In the genomic region with DNA sequence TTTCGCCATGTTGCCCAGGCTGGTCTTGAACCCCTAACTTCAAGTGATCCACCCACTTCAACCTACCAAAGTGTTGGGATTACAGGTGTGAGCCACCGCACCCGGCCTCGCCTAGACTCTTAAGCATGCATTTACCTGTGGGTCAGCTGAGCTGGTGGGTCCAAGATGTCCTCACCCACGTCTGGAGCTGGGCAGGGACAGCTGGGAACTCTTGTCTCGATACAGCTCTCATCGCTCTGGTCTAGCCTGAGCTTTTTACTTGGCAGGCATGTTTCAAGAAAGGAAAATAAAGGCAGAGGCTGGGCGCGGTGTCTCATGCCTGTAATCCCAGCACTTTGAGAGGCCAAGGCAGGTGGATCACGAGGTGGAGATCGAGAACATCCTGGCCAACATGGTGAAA, we compare ENCODE assay signal across 1 cellular context.
TF ChIP-seq lines count a peak whose summit lies in the region.

No MANE protein-coding gene starts in this region.

TF ChIP-seq in HepG2, 621 proteins besides CTCF, POLR2A, EP300 and RAD21 (continued from another document):
- TF ChIP-seq, protein P1, sequence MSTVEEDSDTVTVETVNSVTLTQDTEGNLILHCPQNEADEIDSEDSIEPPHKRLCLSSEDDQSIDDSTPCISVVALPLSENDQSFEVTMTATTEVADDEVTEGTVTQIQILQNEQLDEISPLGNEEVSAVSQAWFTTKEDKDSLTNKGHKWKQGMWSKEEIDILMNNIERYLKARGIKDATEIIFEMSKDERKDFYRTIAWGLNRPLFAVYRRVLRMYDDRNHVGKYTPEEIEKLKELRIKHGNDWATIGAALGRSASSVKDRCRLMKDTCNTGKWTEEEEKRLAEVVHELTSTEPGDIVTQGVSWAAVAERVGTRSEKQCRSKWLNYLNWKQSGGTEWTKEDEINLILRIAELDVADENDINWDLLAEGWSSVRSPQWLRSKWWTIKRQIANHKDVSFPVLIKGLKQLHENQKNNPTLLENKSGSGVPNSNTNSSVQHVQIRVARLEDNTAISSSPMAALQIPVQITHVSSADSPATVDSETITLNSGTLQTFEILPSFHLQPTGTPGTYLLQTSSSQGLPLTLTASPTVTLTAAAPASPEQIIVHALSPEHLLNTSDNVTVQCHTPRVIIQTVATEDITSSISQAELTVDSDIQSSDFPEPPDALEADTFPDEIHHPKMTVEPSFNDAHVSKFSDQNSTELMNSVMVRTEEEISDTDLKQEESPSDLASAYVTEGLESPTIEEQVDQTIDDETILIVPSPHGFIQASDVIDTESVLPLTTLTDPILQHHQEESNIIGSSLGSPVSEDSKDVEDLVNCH (CRISPR knock-in tag; IDR thresholded peaks at IDR 0.05) = no peak
- TF ChIP-seq IKZF4 (CRISPR knock-in tag; IDR thresholded peaks at IDR 0.05; ENCODE audit: borderline replicate concordance, low read depth, not compliant biosample characterization) = no peak
- TF ChIP-seq ZNF563 (CRISPR knock-in tag; IDR thresholded peaks at IDR 0.05) = no peak
- TF ChIP-seq ZNF337 (CRISPR knock-in tag; IDR thresholded peaks at IDR 0.05; ENCODE audit: borderline replicate concordance, low read depth) = no peak
- TF ChIP-seq, protein P2, sequence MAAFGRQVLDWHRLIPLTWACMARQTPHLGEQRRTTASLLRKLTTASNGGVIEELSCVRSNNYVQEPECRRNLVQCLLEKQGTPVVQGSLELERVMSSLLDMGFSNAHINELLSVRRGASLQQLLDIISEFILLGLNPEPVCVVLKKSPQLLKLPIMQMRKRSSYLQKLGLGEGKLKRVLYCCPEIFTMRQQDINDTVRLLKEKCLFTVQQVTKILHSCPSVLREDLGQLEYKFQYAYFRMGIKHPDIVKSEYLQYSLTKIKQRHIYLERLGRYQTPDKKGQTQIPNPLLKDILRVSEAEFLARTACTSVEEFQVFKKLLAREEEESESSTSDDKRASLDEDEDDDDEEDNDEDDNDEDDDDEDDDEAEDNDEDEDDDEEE (CRISPR knock-in tag; IDR thresholded peaks at IDR 0.05) = no peak
- TF ChIP-seq RXRB (CRISPR knock-in tag; IDR thresholded peaks at IDR 0.05; ENCODE audit: borderline replicate concordance) = no peak
- TF ChIP-seq KLF13 (CRISPR knock-in tag; IDR thresholded peaks at IDR 0.05) = no peak
- TF ChIP-seq, protein P3, sequence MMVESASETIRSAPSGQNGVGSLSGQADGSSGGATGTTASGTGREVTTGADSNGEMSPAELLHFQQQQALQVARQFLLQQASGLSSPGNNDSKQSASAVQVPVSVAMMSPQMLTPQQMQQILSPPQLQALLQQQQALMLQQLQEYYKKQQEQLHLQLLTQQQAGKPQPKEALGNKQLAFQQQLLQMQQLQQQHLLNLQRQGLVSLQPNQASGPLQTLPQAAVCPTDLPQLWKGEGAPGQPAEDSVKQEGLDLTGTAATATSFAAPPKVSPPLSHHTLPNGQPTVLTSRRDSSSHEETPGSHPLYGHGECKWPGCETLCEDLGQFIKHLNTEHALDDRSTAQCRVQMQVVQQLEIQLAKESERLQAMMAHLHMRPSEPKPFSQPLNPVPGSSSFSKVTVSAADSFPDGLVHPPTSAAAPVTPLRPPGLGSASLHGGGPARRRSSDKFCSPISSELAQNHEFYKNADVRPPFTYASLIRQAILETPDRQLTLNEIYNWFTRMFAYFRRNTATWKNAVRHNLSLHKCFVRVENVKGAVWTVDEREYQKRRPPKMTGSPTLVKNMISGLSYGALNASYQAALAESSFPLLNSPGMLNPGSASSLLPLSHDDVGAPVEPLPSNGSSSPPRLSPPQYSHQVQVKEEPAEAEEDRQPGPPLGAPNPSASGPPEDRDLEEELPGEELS (CRISPR knock-in tag; IDR thresholded peaks at IDR 0.05) = no peak
- TF ChIP-seq, protein P4, sequence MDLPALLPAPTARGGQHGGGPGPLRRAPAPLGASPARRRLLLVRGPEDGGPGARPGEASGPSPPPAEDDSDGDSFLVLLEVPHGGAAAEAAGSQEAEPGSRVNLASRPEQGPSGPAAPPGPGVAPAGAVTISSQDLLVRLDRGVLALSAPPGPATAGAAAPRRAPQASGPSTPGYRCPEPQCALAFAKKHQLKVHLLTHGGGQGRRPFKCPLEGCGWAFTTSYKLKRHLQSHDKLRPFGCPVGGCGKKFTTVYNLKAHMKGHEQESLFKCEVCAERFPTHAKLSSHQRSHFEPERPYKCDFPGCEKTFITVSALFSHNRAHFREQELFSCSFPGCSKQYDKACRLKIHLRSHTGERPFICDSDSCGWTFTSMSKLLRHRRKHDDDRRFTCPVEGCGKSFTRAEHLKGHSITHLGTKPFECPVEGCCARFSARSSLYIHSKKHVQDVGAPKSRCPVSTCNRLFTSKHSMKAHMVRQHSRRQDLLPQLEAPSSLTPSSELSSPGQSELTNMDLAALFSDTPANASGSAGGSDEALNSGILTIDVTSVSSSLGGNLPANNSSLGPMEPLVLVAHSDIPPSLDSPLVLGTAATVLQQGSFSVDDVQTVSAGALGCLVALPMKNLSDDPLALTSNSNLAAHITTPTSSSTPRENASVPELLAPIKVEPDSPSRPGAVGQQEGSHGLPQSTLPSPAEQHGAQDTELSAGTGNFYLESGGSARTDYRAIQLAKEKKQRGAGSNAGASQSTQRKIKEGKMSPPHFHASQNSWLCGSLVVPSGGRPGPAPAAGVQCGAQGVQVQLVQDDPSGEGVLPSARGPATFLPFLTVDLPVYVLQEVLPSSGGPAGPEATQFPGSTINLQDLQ (CRISPR knock-in tag; IDR thresholded peaks at IDR 0.05) = no peak
- no peak for TF ChIP-seq KDM4B (CRISPR knock-in tag; IDR thresholded peaks at IDR 0.05)
- no peak for TF ChIP-seq MBD4 (IDR thresholded peaks at IDR 0.05; ENCODE audit: borderline replicate concordance, low read length)
